In genomic region chr17:76947771-76948170, GRCh38 we compare ENCODE assay signal across 13 cellular contexts.
A peak's percentile ranks its signal among the peaks of the same experiment; 100 is the strongest.
DNase-seq lines count a peak whose midpoint lies in the region; ATAC-seq and TF ChIP-seq lines count a peak whose summit lies in the region.
"Had no signal": no experiment of that assay in that cellular context is flagged by ENCODE, and none has a peak within 500 bp of the region (broad histone marks: within the 10 kb centered on the region; RNA-seq: fewer than 3 reads in every experiment).

No MANE protein-coding gene starts in this region.

- H2BK120ac ChIP-seq in neuronal stem cell (ENCODE audit: low read depth, low read length) = no peak overlapping the region

- CTCF ChIA-PET in Panc1 (lab: Charles Lee) = no interaction called here

- no peak overlapping the region for H3K23ac ChIP-seq in neuronal stem cell (ENCODE audit: low read depth, low read length, poor library complexity)

- no peaks in the 10 kb centered on the region for H4K20me1 ChIP-seq in osteoblast (ENCODE audit: insufficient read depth, low read length)

- in situ Hi-C loops in Panc1 (cut with HindIII; ENCODE audit: low pct_unique_long_range_greater_than_20kb, low sequenced_read_pairs) = no loop called here

- H3K27me3 Mint-ChIP-seq in stimulated activated naive CD8-positive, alpha-beta T cell treated with anti-CD3 and anti-CD28 coated beads, Interleukin-15, amount 100 ng/mL, for 72 hours = no peaks in the 10 kb centered on the region
- H3K27me3 Mint-ChIP-seq: CD4-positive, alpha-beta memory T cell had no signal

- H2BK12ac ChIP-seq in neuronal stem cell (ENCODE audit: low read length) = no peak overlapping the region

- intact Hi-C loops in Panc1 (cut with micrococcal nuclease; ENCODE audit: unreplicated experiment) = no loop called here

- H3K27me3 ChIP-seq in Panc1 (ENCODE audit: control insufficient read depth, insufficient read depth, low read length) (no peaks in the 10 kb centered on the region), osteoblast (ENCODE audit: insufficient read depth, low read length) (no peaks in the 10 kb centered on the region), neuronal stem cell (ENCODE audit: control insufficient read depth in 3 of 3, insufficient read depth in 3 of 3, low read depth in 1 of 3, low read length in 3 of 3) (no peaks in the 10 kb centered on the region)

- H3K4me3 ChIP-seq in Panc1 (ENCODE audit: low read depth in 2 of 2, low read length in 2 of 2) (no peak overlapping the region), osteoblast (ENCODE audit: insufficient read depth, low read length) (no peak overlapping the region), neuronal stem cell (ENCODE audit: low read length in 2 of 2) (no peak overlapping the region)

- no peak overlapping the region for H2BK5ac ChIP-seq in neuronal stem cell (ENCODE audit: low read length)

- no CpG with 5 or more reads among the region's 17 CpGs for WGBS in neuronal stem cell (ENCODE audit: extremely low coverage in 2 of 2, insufficient read length in 2 of 2, insufficient replicate concordance in 1 of 2), 2 donors

- H3K4me1 ChIP-seq in Panc1 (ENCODE audit: control insufficient read depth, insufficient read depth, low read length) (no peaks in the 10 kb centered on the region), osteoblast (ENCODE audit: insufficient read depth, low read length) (no peaks in the 10 kb centered on the region), neuronal stem cell (ENCODE audit: control insufficient read depth in 2 of 2, insufficient read depth in 1 of 2, low read depth in 1 of 2, low read length in 2 of 2) (peaks cover 0 to 16% of the 10 kb centered on the region in 2 donors)

- H2BK15ac ChIP-seq in neuronal stem cell (ENCODE audit: low read length) = no peak overlapping the region

- no peak overlapping the region for H3K18ac ChIP-seq in neuronal stem cell (ENCODE audit: low read length)

- H4K91ac ChIP-seq in neuronal stem cell (ENCODE audit: low read depth, low read length, poor library complexity) = no peak overlapping the region

- ATAC-seq in stimulated activated naive CD8-positive, alpha-beta T cell treated with anti-CD3 and anti-CD28 coated beads, Interleukin-15, amount 100 ng/mL, for 72 hours = peak; percentile 18
- no peak for ATAC-seq in stimulated activated naive CD8-positive, alpha-beta T cell treated with anti-CD3 and anti-CD28 coated beads, Interleukin-15, Interleukin-2, amounts not matched to agents 100 U/mL and 50 U/mL, for 24 hours
- ATAC-seq in Panc1 = peak; percentile 12; the same call in 1 of the 2 replicates

- H2AK5ac ChIP-seq in neuronal stem cell (ENCODE audit: low read depth, low read length) = no peak overlapping the region

- no peak overlapping the region for H3K4ac ChIP-seq in neuronal stem cell (ENCODE audit: low read length)

- H3K9me3 ChIP-seq in Panc1 (ENCODE audit: control insufficient read depth, insufficient read depth, low read depth, low read length) (no peaks in the 10 kb centered on the region), osteoblast (ENCODE audit: low read depth, low read length) (no peaks in the 10 kb centered on the region), neuronal stem cell (replicated peaks in 1 of 2; ENCODE audit: control insufficient read depth in 2 of 2, insufficient read depth in 1 of 2, low read depth in 1 of 2, low read length in 2 of 2) (no peaks in the 10 kb centered on the region)

- no peaks in the 10 kb centered on the region for H3K79me2 ChIP-seq in osteoblast (ENCODE audit: insufficient read depth, low read length)

- H3K36me3 ChIP-seq in Panc1 (ENCODE audit: control insufficient read depth, insufficient read depth, low read length) (no peaks in the 10 kb centered on the region), osteoblast (ENCODE audit: insufficient read depth, low read length) (no peaks in the 10 kb centered on the region), neuronal stem cell (replicated peaks in 1 of 2; ENCODE audit: control insufficient read depth in 2 of 2, insufficient read depth in 2 of 2, low read length in 2 of 2) (peaks cover 2 to 39% of the 10 kb centered on the region in 2 donors)

- H2AFZ ChIP-seq in osteoblast (ENCODE audit: low read length) (no peak overlapping the region), neuronal stem cell (ENCODE audit: low read length) (no peak overlapping the region)

- H3K27ac ChIP-seq in Panc1 (ENCODE audit: low read length) (no peak overlapping the region), osteoblast (ENCODE audit: low read depth, low read length) (no peak overlapping the region), neuronal stem cell (replicated peaks; ENCODE audit: low read length) (no peak overlapping the region)

- no peak overlapping the region for H4K8ac ChIP-seq in neuronal stem cell (ENCODE audit: low read depth, low read length)

- POLR2A ChIA-PET in Panc1 (lab: Charles Lee) = interaction anchor here (0.6 kb wide), 1 partner anchor 101 kb away, joined by 3 read pairs; no protein-coding TSS in a partner anchor

- TF ChIP-seq CTCF in Panc1 (IDR thresholded peaks at IDR 0.05) = no peak
- TF ChIP-seq CTCF in osteoblast (IDR thresholded peaks at IDR 0.05; ENCODE audit: extremely low read depth, low read depth, low read length) = no peak

- H3K14ac ChIP-seq in neuronal stem cell (ENCODE audit: low read length) = no peak overlapping the region

- no peak overlapping the region for H3K4me3 Mint-ChIP-seq in stimulated activated naive CD8-positive, alpha-beta T cell treated with anti-CD3 and anti-CD28 coated beads, Interleukin-15, amount 100 ng/mL, for 72 hours
- H3K4me3 Mint-ChIP-seq: CD4-positive, alpha-beta memory T cell had no signal

- BruUV-seq in Panc1 (replicated peaks; lab: Mats Ljungman, UMichigan) = no TSS peak

- no peak overlapping the region for H3K27ac Mint-ChIP-seq in stimulated activated naive CD8-positive, alpha-beta T cell treated with anti-CD3 and anti-CD28 coated beads, Interleukin-15, amount 100 ng/mL, for 72 hours
- H3K27ac Mint-ChIP-seq: CD4-positive, alpha-beta memory T cell had no signal

- H3K4me2 ChIP-seq in osteoblast (ENCODE audit: insufficient read depth, low read length) (no peak overlapping the region), neuronal stem cell (ENCODE audit: insufficient read depth, low read length, poor library complexity, severe bottlenecking) (no peak overlapping the region)

- no peak overlapping the region for H3K9ac ChIP-seq in neuronal stem cell (ENCODE audit: low read depth, low read length, poor library complexity)

- no peak for DNase-seq in stimulated activated naive CD8-positive, alpha-beta T cell treated with anti-CD3 and anti-CD28 coated beads, Interleukin-15, amount 100 ng/mL, for 72 hours
- DNase-seq in stimulated activated naive CD8-positive, alpha-beta T cell treated with anti-CD3 and anti-CD28 coated beads, Interleukin-15, Interleukin-2, amounts not matched to agents 100 U/mL and 50 U/mL, for 24 hours = no peak
- DNase-seq in Panc1 (ENCODE audit: low read depth, low spot score) = no peak
- peak; percentile 80 for DNase-seq in osteoblast (ENCODE audit: insufficient read length, low spot score, missing footprints)
- no peak for DNase-seq in activated T-cell treated with anti-CD3 and anti-CD28 coated beads, Interleukin-2, amount 50 U/mL, for 48 hours
- DNase-seq in neuronal stem cell (ENCODE audit: low spot score) = no peak
- DNase-seq: Calu3; CD4-positive, alpha-beta memory T cell; COR-L47; DMS79 treated with DMSO at 0.1 percent for 48 hours; GF-D8; GOT3; HCEC 1CT had no signal

- no peaks in the 10 kb centered on the region for H3K4me1 Mint-ChIP-seq in stimulated activated naive CD8-positive, alpha-beta T cell treated with anti-CD3 and anti-CD28 coated beads, Interleukin-15, amount 100 ng/mL, for 72 hours
- H3K4me1 Mint-ChIP-seq: CD4-positive, alpha-beta memory T cell had no signal

- no peaks in the 10 kb centered on the region for H3K9me3 Mint-ChIP-seq in stimulated activated naive CD8-positive, alpha-beta T cell treated with anti-CD3 and anti-CD28 coated beads, Interleukin-15, amount 100 ng/mL, for 72 hours
- H3K9me3 Mint-ChIP-seq: CD4-positive, alpha-beta memory T cell had no signal

- H3K79me1 ChIP-seq in neuronal stem cell (ENCODE audit: low read depth, low read length) = no peaks in the 10 kb centered on the region
